8 cellular contexts compared by ENCODE assay signal in the genomic region with DNA sequence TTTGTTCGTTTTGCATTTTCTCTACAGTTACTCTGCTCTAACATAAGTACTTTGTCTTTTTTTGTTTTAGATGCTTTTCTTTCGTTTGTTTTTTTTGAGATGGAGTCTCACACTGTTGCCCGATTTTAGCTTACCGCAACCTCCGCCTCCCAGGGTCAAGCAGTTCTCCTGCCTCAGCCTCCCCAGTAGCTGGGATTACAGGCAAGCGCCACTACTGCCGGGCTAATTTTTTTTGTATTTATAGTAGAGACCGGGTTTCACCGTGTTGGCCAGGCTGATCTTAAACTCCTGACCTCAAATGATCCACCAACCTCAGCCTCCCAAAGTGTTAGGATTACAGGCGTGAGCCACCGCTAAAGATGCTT. TPM values are rescaled to one million over a fixed set of nuclear protein-coding genes. Genes with fewer than 3 reads are reported as not detected.
DNase-seq lines count a peak whose midpoint lies in the region; ATAC-seq and TF ChIP-seq lines count a peak whose summit lies in the region.

No MANE protein-coding gene starts in this region.

- H3K27me3 ChIP-seq in cardiac muscle cell (no peaks in the 10 kb centered on the region), upper lobe of right lung (no peaks in the 10 kb centered on the region), adrenal gland (no peaks in the 10 kb centered on the region)
- no peaks in the 10 kb centered on the region for H3K27me3 ChIP-seq in naive thymus-derived CD4-positive, alpha-beta T cell (ENCODE audit: control insufficient read depth in 2 of 2, insufficient read depth in 2 of 2, low read length in 2 of 2)

- H3K9me3 Mint-ChIP-seq in brain (peaks cover 0 to 2% (median 0%) of the 10 kb centered on the region in 5 experiments), type B pancreatic cell (no peaks in the 10 kb centered on the region)
- H3K9me3 Mint-ChIP-seq in naive thymus-derived CD4-positive, alpha-beta T cell, result no peaks in the 10 kb centered on the region

- H3K9me3 ChIP-seq in cardiac muscle cell (ENCODE audit: low read depth) (no peaks in the 10 kb centered on the region), upper lobe of right lung (no peaks in the 10 kb centered on the region), adrenal gland (replicated peaks in 1 of 3) (no peaks in the 10 kb centered on the region)
- H3K9me3 ChIP-seq in naive thymus-derived CD4-positive, alpha-beta T cell (ENCODE audit: control insufficient read depth in 2 of 3, low read length in 3 of 3), result no peaks in the 10 kb centered on the region

- peak overlapping the region; percentile 93 to 100 (median 95) for H3K4me3 Mint-ChIP-seq in brain
- peak overlapping the region; percentile 89 to 99 (median 97) for H3K4me3 Mint-ChIP-seq in naive thymus-derived CD4-positive, alpha-beta T cell
- peak overlapping the region; percentile 99 for H3K4me3 Mint-ChIP-seq in type B pancreatic cell

- H3K4me3 ChIP-seq in cardiac muscle cell (no peak overlapping the region), upper lobe of right lung (no peak overlapping the region), adrenal gland (peak overlapping the region in 1 of 4 donors; percentile 82)
- H3K4me3 ChIP-seq in naive thymus-derived CD4-positive, alpha-beta T cell (ENCODE audit: low read length), result no peak overlapping the region

- H3K4me1 Mint-ChIP-seq in brain (peaks cover 52% of the 10 kb centered on the region), type B pancreatic cell (ENCODE audit: unreplicated experiment) (peaks cover 50% of the 10 kb centered on the region)
- peaks cover 36 to 62% (median 52%) of the 10 kb centered on the region in 7 donors for H3K4me1 Mint-ChIP-seq in naive thymus-derived CD4-positive, alpha-beta T cell

- ATAC-seq in left ventricle myocardium superior (no peak), upper lobe of right lung (no peak)
- ATAC-seq in naive thymus-derived CD4-positive, alpha-beta T cell, result no peak

- POLR2A ChIA-PET in naive thymus-derived CD4-positive, alpha-beta T cell (lab: Charles Lee), result interaction anchor here (0.6 to 7.6 kb wide), 7 partner anchors 9 to 135 kb away, joined by 3 to 84 read pairs (median 7); no protein-coding TSS in a partner anchor

- WGBS in adrenal gland, 4 donors, result 81 to 85% (median 83%) methylated on average over 11 of the region's 11 CpGs

- no peaks in the 10 kb centered on the region for H3K36me3 ChIP-seq in cardiac muscle cell
- H3K36me3 ChIP-seq in naive thymus-derived CD4-positive, alpha-beta T cell (ENCODE audit: control insufficient read depth in 2 of 3, insufficient read depth in 3 of 3, low read length in 3 of 3), result peaks cover 0 to 7% (median 0%) of the 10 kb centered on the region in 3 experiments
- no peaks in the 10 kb centered on the region for H3K36me3 ChIP-seq in upper lobe of right lung
- no peaks in the 10 kb centered on the region for H3K36me3 ChIP-seq in adrenal gland (replicated peaks in 1 of 2)

- intact Hi-C loops in left ventricle myocardium superior (cut with micrococcal nuclease) (no loop called here), upper lobe of right lung (cut with DNase I) (loop anchor here (10.0 kb wide), 1 partner anchor 127 kb away; no protein-coding TSS in a partner anchor), adrenal gland (cut with DNase I) (loop anchor here in 1 of 2 donors (5.0 to 10.0 kb wide), 2 partner anchors 130 to 227 kb away; no protein-coding TSS in a partner anchor)
- intact Hi-C loops in naive thymus-derived CD4-positive, alpha-beta T cell (cut with micrococcal nuclease), result loop anchor here (5.0 to 10.0 kb wide), 3 partner anchors 105 to 520 kb away; partner anchors contain the start of genes SLC11A2 (in 2 of the 2) and LARP4 (in 1 of the 2)

- no peak for TF ChIP-seq POLR2A in adrenal gland (IDR thresholded peaks at IDR 0.05)

- H3K4me1 ChIP-seq in cardiac muscle cell (ENCODE audit: low read depth) (peaks cover 32% of the 10 kb centered on the region), upper lobe of right lung (peaks cover 41% of the 10 kb centered on the region), adrenal gland (replicated peaks in 1 of 2) (peaks cover 19 to 51% of the 10 kb centered on the region in 2 donors)
- peaks cover 33 to 45% of the 10 kb centered on the region in 2 donors for H3K4me1 ChIP-seq in naive thymus-derived CD4-positive, alpha-beta T cell (ENCODE audit: control insufficient read depth in 2 of 2, insufficient read depth in 2 of 2, low read length in 2 of 2)

- CTCF ChIA-PET in naive thymus-derived CD4-positive, alpha-beta T cell (lab: Charles Lee), result interaction anchor here (0.7 to 5.8 kb wide), 5 partner anchors 30 to 448 kb away, joined by 3 to 60 read pairs (median 4); no protein-coding TSS in a partner anchor

- H3K27ac ChIP-seq in cardiac muscle cell (peak overlapping the region; percentile 25), upper lobe of right lung (no peak overlapping the region), adrenal gland (peak overlapping the region in 1 of 5 donors; percentile 33)
- peak overlapping the region; percentile 93 for H3K27ac ChIP-seq in naive thymus-derived CD4-positive, alpha-beta T cell (ENCODE audit: low read depth, low read length)

- DNase-seq in cardiac muscle cell (ENCODE audit: low read depth in 1 of 2, low spot score in 1 of 2) (no peak), left ventricle myocardium superior (no peak), type B pancreatic cell (ENCODE audit: extremely low spot score, unreplicated experiment) (no peak), GM03348 (ENCODE audit: low spot score) (no peak), upper lobe of right lung (no peak), adrenal gland (no peak)
- no peak for DNase-seq in naive thymus-derived CD4-positive, alpha-beta T cell

- no peak for TF ChIP-seq CTCF in cardiac muscle cell (IDR thresholded peaks at IDR 0.05; ENCODE audit: low read depth, low read length)
- TF ChIP-seq CTCF in brain (conservative IDR thresholded peaks at IDR 0.05), result no peak
- no peak for TF ChIP-seq CTCF in type B pancreatic cell (conservative IDR thresholded peaks at IDR 0.05)
- TF ChIP-seq CTCF in upper lobe of right lung (IDR thresholded peaks at IDR 0.05), result no peak
- no peak for TF ChIP-seq CTCF in adrenal gland (IDR thresholded peaks at IDR 0.05)

- H3K27ac Mint-ChIP-seq in brain (peak overlapping the region in 4 of 5 experiments; percentile 96 to 99 (median 98)), type B pancreatic cell (peak overlapping the region; percentile 80)
- peak overlapping the region; percentile 88 to 97 (median 94) for H3K27ac Mint-ChIP-seq in naive thymus-derived CD4-positive, alpha-beta T cell

- H3K36me3 Mint-ChIP-seq in brain (peaks cover 3% of the 10 kb centered on the region), type B pancreatic cell (no peaks in the 10 kb centered on the region)
- H3K36me3 Mint-ChIP-seq in naive thymus-derived CD4-positive, alpha-beta T cell, result peaks cover 0 to 16% (median 0%) of the 10 kb centered on the region in 5 donors

- H3K27me3 Mint-ChIP-seq in brain (peaks cover 3% of the 10 kb centered on the region), type B pancreatic cell (no peaks in the 10 kb centered on the region)
- H3K27me3 Mint-ChIP-seq in naive thymus-derived CD4-positive, alpha-beta T cell, result no peaks in the 10 kb centered on the region

RNA-seq across cellular contexts. Expression of gene DIP2B, which starts 2.7 kb away (rescaled TPM):
- total RNA-seq in cardiac muscle cell (39.3 and 55.1 TPM in 2 replicates), left ventricle myocardium superior (11.4 TPM), type B pancreatic cell (ENCODE audit: low replicate concordance) (27.2 and 28.6 TPM in 2 replicates), upper lobe of right lung (28.6 TPM), adrenal gland (10 to 100 TPM; 17.6 to 46.6 (median 34.0) TPM)
- polyA plus RNA-seq in cardiac muscle cell (15.5 and 17.7 TPM in 2 replicates), brain (ENCODE audit: insufficient read depth, low read depth, low replicate concordance) (23.0 TPM), adrenal gland (10 to 100 TPM in 1 of 3 donors, 1 to 10 TPM in 2; 3.4 to 12.9 (median 5.2) TPM)
- total RNA-seq in naive thymus-derived CD4-positive, alpha-beta T cell, result 10 to 100 TPM; 34.1 to 41.8 (median 39.9) TPM
- 10 to 100 TPM; 10.0 to 23.5 TPM for polyA plus RNA-seq in naive thymus-derived CD4-positive, alpha-beta T cell
